ENCODE assay signal across 23 cellular contexts in genomic region chr2:199348871-199349270, GRCh38.
"Had no signal": no experiment of that assay in that cellular context is flagged by ENCODE, and none has a peak within 500 bp of the region (broad histone marks: within the 10 kb centered on the region; RNA-seq: fewer than 3 reads in every experiment).

No MANE protein-coding gene starts in this region.

- H3K9me3 Mint-ChIP-seq: activated CD4-positive, alpha-beta memory T cell treated with anti-CD3 and anti-CD28 coated beads for 36 hours; activated CD4-positive, alpha-beta T cell treated with anti-CD3 and anti-CD28 coated beads, Interleukin-2, amount 10 ng/mL, durations not matched to agents 7 days and 5 days; activated naive CD4-positive, alpha-beta T cell treated with anti-CD3 and anti-CD28 coated beads, Interleukin-2, amount 10 ng/mL, durations not matched to agents 7 days and 5 days; activated naive CD8-positive, alpha-beta T cell treated with anti-CD3 and anti-CD28 coated beads for 36 hours; activated T-helper 2 cell treated with anti-CD3 and anti-CD28 coated beads, Interferon-gamma antibody, Interleukin-2, Interleukin-4, amounts not matched to agents 10 μg/mL and 5 μg/mL and 100 μg/mL, durations not matched to agents 14 hours and 24 hours and 36 hours; T-cell had no signal

- H3K27me3 Mint-ChIP-seq: activated CD4-positive, alpha-beta T cell treated with anti-CD3 and anti-CD28 coated beads, Interleukin-2, amount 10 ng/mL, durations not matched to agents 7 days and 5 days; activated naive CD4-positive, alpha-beta T cell treated with anti-CD3 and anti-CD28 coated beads, Interleukin-2, amount 10 ng/mL, durations not matched to agents 7 days and 5 days; activated naive CD8-positive, alpha-beta T cell treated with anti-CD3 and anti-CD28 coated beads for 36 hours had no signal

- H3K4me3 ChIP-seq: K562, SK-N-MC had no signal

- H3K4me1 Mint-ChIP-seq: activated CD4-positive, alpha-beta T cell treated with anti-CD3 and anti-CD28 coated beads, Interleukin-2, amount 10 ng/mL, durations not matched to agents 7 days and 5 days; activated naive CD4-positive, alpha-beta T cell treated with anti-CD3 and anti-CD28 coated beads, Interleukin-2, amount 10 ng/mL, durations not matched to agents 7 days and 5 days; activated naive CD8-positive, alpha-beta T cell treated with anti-CD3 and anti-CD28 coated beads for 36 hours; T-cell had no signal

- DNase-seq: activated CD4-positive, alpha-beta memory T cell treated with anti-CD3 and anti-CD28 coated beads for 36 hours; activated CD4-positive, alpha-beta T cell treated with anti-CD3 and anti-CD28 coated beads, Interleukin-2, amount 10 ng/mL, durations not matched to agents 7 days and 5 days; activated CD4-positive, CD25-positive, alpha-beta regulatory T cell; activated CD8-positive, alpha-beta memory T cell treated with anti-CD3 and anti-CD28 coated beads for 24 hours; activated gamma-delta T cell treated with Interleukin-2 at 50 U/mL for 16 hours; activated naive CD4-positive, alpha-beta T cell treated with anti-CD3 and anti-CD28 coated beads, Interleukin-2, amount 10 ng/mL, durations not matched to agents 7 days and 5 days; activated naive CD8-positive, alpha-beta T cell treated with anti-CD3 and anti-CD28 coated beads for 36 hours; activated T-cell treated with anti-CD3 and anti-CD28 coated beads for 4 hours; activated T-cell treated with anti-CD3 and anti-CD28 coated beads, Interleukin-2, amount 50 U/mL, for 72 hours; cerebellar nuclear complex; Karpas-422; MM.1S; NCI-H2029 treated with DMSO at 0.1 percent for 48 hours; NCI-H2227 treated with DMSO at 0.1 percent for 48 hours; NCI-H510A; NCI-H526 treated with DMSO at 0.1 percent for 48 hours; SIG-M5; T-cell; T-helper 2 cell; T1000 had no signal

- H3K4me3 Mint-ChIP-seq: activated CD4-positive, alpha-beta memory T cell treated with anti-CD3 and anti-CD28 coated beads for 36 hours; activated CD4-positive, alpha-beta T cell treated with anti-CD3 and anti-CD28 coated beads, Interleukin-2, amount 10 ng/mL, durations not matched to agents 7 days and 5 days; activated naive CD4-positive, alpha-beta T cell treated with anti-CD3 and anti-CD28 coated beads, Interleukin-2, amount 10 ng/mL, durations not matched to agents 7 days and 5 days; activated naive CD8-positive, alpha-beta T cell treated with anti-CD3 and anti-CD28 coated beads for 36 hours; activated T-cell treated with anti-CD3 and anti-CD28 coated beads, Interleukin-2, amount 50 U/mL, for 72 hours; T-cell had no signal

- H3K27ac ChIP-seq: SK-N-MC had no signal

- H3K36me3 Mint-ChIP-seq: activated CD4-positive, alpha-beta memory T cell treated with anti-CD3 and anti-CD28 coated beads for 36 hours; activated naive CD4-positive, alpha-beta T cell treated with anti-CD3 and anti-CD28 coated beads, Interleukin-2, amount 10 ng/mL, durations not matched to agents 7 days and 5 days; activated naive CD8-positive, alpha-beta T cell treated with anti-CD3 and anti-CD28 coated beads for 36 hours; T-cell had no signal

- ATAC-seq: activated T-cell treated with anti-CD3 and anti-CD28 coated beads, Interleukin-2, amount 50 U/mL, for 72 hours; K562; T-cell had no signal

- H3K27ac Mint-ChIP-seq: activated CD4-positive, alpha-beta memory T cell treated with anti-CD3 and anti-CD28 coated beads for 36 hours; activated CD4-positive, alpha-beta T cell treated with anti-CD3 and anti-CD28 coated beads, Interleukin-2, amount 10 ng/mL, durations not matched to agents 7 days and 5 days; activated naive CD4-positive, alpha-beta T cell treated with anti-CD3 and anti-CD28 coated beads, Interleukin-2, amount 10 ng/mL, durations not matched to agents 7 days and 5 days; activated naive CD8-positive, alpha-beta T cell treated with anti-CD3 and anti-CD28 coated beads for 36 hours; activated T-cell treated with anti-CD3 and anti-CD28 coated beads, Interleukin-2, amount 50 U/mL, for 72 hours; activated T-helper 2 cell treated with anti-CD3 and anti-CD28 coated beads, Interferon-gamma antibody, Interleukin-2, Interleukin-4, amounts not matched to agents 10 μg/mL and 5 μg/mL and 100 μg/mL, durations not matched to agents 14 hours and 24 hours and 36 hours; T-cell had no signal
